ENCODE assay signal across 13 cellular contexts in the genomic region with DNA sequence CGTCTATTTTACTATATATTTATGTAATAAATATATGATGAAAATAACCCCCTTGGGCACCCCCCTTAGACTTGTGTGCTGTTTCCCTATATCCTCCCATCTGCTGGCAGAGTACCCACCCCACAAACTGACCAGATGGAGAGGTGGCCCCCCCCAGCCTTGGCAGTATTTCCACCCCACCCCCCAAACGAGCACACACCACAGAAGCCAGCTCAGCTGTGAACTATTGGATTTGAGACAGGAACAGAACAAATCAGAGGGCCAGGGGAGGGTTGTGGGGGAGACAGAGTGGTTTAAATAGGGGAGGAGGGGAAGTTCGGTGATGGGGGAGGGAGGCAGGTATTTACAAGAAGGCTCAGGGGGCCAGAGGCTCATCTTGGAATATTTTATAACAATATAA. TPM values are rescaled to one million over a fixed set of nuclear protein-coding genes. Genes with fewer than 3 reads are reported as not detected.
DNase-seq lines count a peak whose midpoint lies in the region; ATAC-seq and TF ChIP-seq lines count a peak whose summit lies in the region.
"Had no signal": no experiment of that assay in that cellular context is flagged by ENCODE, and none has a peak within 500 bp of the region (broad histone marks: within the 10 kb centered on the region; RNA-seq: fewer than 3 reads in every experiment).

No MANE protein-coding gene starts in this region.

- H3K79me2 ChIP-seq in OCI-LY3 (ENCODE audit: low read length) = peaks cover 13% of the 10 kb centered on the region

- no peaks in the 10 kb centered on the region for H4K20me1 ChIP-seq in OCI-LY3 (ENCODE audit: insufficient read depth, low read length)

- H3K9me3 ChIP-seq in OCI-LY3 (ENCODE audit: insufficient read depth, low read length) = no peaks in the 10 kb centered on the region
- H3K9me3 ChIP-seq in right atrium auricular region = no peaks in the 10 kb centered on the region
- no peaks in the 10 kb centered on the region for H3K9me3 ChIP-seq in sigmoid colon

- no peak for ATAC-seq in HG02970 (IDR thresholded peaks at IDR 0.05; ENCODE audit: low FRiP score, unreplicated experiment)
- ATAC-seq: activated CD8-positive, alpha-beta T cell treated with anti-CD3 and anti-CD28 coated beads, Interleukin-2, amount 10 ng/mL, durations not matched to agents 7 days and 5 days had no signal

- no peak for TF ChIP-seq POLR2A in sigmoid colon (IDR thresholded peaks at IDR 0.05)

- no peak overlapping the region for H3K9ac ChIP-seq in OCI-LY3 (ENCODE audit: low read length)
- H3K9ac ChIP-seq: KMS-11 had no signal

- H3K4me1 ChIP-seq in OCI-LY3 (ENCODE audit: low read length) (peaks cover 62% of the 10 kb centered on the region), right atrium auricular region (peaks cover 0 to 83% of the 10 kb centered on the region in 2 donors), sigmoid colon (peaks cover 0 to 90% (median 88%) of the 10 kb centered on the region in 4 donors)

- H2AFZ ChIP-seq in OCI-LY3 (ENCODE audit: low read depth, low read length) = no peak overlapping the region

- TF ChIP-seq CTCF in OCI-LY3 (IDR thresholded peaks at IDR 0.05; ENCODE audit: low read depth, low read length) (no peak), right atrium auricular region (IDR thresholded peaks at IDR 0.05) (no peak), sigmoid colon (IDR thresholded peaks at IDR 0.05) (no peak)

- DNase-seq in AG20443 (ENCODE audit: low spot score) (peak; percentile 47), right atrium auricular region (ENCODE audit: low spot score) (no peak), sigmoid colon (no peak), glomerular visceral epithelial cell (ENCODE audit: extremely low spot score) (no peak), RPMI8226 (no peak), T1000 (lab: John Stamatoyannopoulos, UW) (no peak)
- DNase-seq: activated CD8-positive, alpha-beta T cell treated with anti-CD3 and anti-CD28 coated beads, Interleukin-2, amount 10 ng/mL, durations not matched to agents 7 days and 5 days; activated naive CD4-positive, alpha-beta T cell treated with Interleukin-2 at 50 U/mL for 16 hours; foreskin melanocyte; NCI-H2107 had no signal

- intact Hi-C loops in sigmoid colon (cut with DNase I) = no loop called here

- no peak for TF ChIP-seq EP300 in sigmoid colon (IDR thresholded peaks at IDR 0.05)

- H3K27ac ChIP-seq in OCI-LY3 (ENCODE audit: low read length) = no peak overlapping the region
- peak overlapping the region; percentile 97 to 98 for H3K27ac ChIP-seq in right atrium auricular region
- peak overlapping the region; percentile 97 to 100 (median 98) for H3K27ac ChIP-seq in sigmoid colon
- H3K27ac ChIP-seq: KMS-11 had no signal

- peak overlapping the region; percentile 67 for H3K4me2 ChIP-seq in OCI-LY3 (ENCODE audit: low read length)
- H3K4me2 ChIP-seq: KMS-11 had no signal

- 49 to 60% methylated on average over 3 of the region's 3 CpGs for WGBS in sigmoid colon, 2 donors

- no peak overlapping the region for H3K4me3 ChIP-seq in OCI-LY3 (ENCODE audit: low read length)
- no peak overlapping the region for H3K4me3 ChIP-seq in right atrium auricular region
- peak overlapping the region in 2 of 4 donors; percentile 13 to 19 for H3K4me3 ChIP-seq in sigmoid colon

- H3K36me3 ChIP-seq in OCI-LY3 (replicated peaks; ENCODE audit: low read depth, low read length) (peaks cover 28% of the 10 kb centered on the region), right atrium auricular region (peaks cover 77% of the 10 kb centered on the region), sigmoid colon (peaks cover 52 to 76% (median 62%) of the 10 kb centered on the region in 4 donors)

- H3K27me3 ChIP-seq in OCI-LY3 (ENCODE audit: low read depth, low read length) = no peaks in the 10 kb centered on the region
- no peaks in the 10 kb centered on the region for H3K27me3 ChIP-seq in right atrium auricular region
- no peaks in the 10 kb centered on the region for H3K27me3 ChIP-seq in sigmoid colon

RNA-seq across cellular contexts. Expression of gene NR1D1, which starts 7.8 kb away (rescaled TPM):
- total RNA-seq in right atrium auricular region (1 to 10 TPM; 8.3 to 9.9 TPM), sigmoid colon (10 to 100 TPM in 3 of 4 donors, 1 to 10 TPM in 1; 4.1 to 12.8 (median 11.9) TPM)
- polyA plus RNA-seq in sigmoid colon = 10 to 100 TPM in 1 of 3 donors, 1 to 10 TPM in 2; 4.4 to 11.4 (median 8.1) TPM

RNA-seq across cellular contexts. Expression of gene MSL1, which starts 29.2 kb away (rescaled TPM):
- total RNA-seq in right atrium auricular region (10 to 100 TPM; 42.2 to 52.5 TPM), sigmoid colon (10 to 100 TPM; 52.3 to 92.2 (median 58.0) TPM)
- 10 to 100 TPM; 29.4 to 63.5 (median 34.0) TPM for polyA plus RNA-seq in sigmoid colon

RNA-seq across cellular contexts. Expression of gene THRA, which starts 29.8 kb away (rescaled TPM):
- total RNA-seq in right atrium auricular region (10 to 100 TPM; 60.3 to 69.0 TPM), sigmoid colon (10 to 100 TPM; 78.8 to 86.1 (median 83.8) TPM)
- 10 to 100 TPM; 25.4 to 35.4 (median 25.8) TPM for polyA plus RNA-seq in sigmoid colon

RNA-seq across cellular contexts. Expression of gene MED24, which starts 38.4 kb away (rescaled TPM):
- total RNA-seq in right atrium auricular region (10 to 100 TPM; 44.2 to 44.7 TPM), sigmoid colon (10 to 100 TPM; 27.3 to 64.8 (median 31.7) TPM)
- 10 to 100 TPM; 19.2 to 83.0 (median 29.1) TPM for polyA plus RNA-seq in sigmoid colon

RNA-seq across cellular contexts. Expression of gene CASC3, which starts 47.8 kb away (rescaled TPM):
- 10 to 100 TPM; 26.0 to 35.5 TPM for total RNA-seq in right atrium auricular region
- 10 to 100 TPM; 60.2 to 94.4 (median 70.7) TPM for total RNA-seq in sigmoid colon
- 10 to 100 TPM; 22.4 to 42.3 (median 24.0) TPM for polyA plus RNA-seq in sigmoid colon
